In the genomic region with DNA sequence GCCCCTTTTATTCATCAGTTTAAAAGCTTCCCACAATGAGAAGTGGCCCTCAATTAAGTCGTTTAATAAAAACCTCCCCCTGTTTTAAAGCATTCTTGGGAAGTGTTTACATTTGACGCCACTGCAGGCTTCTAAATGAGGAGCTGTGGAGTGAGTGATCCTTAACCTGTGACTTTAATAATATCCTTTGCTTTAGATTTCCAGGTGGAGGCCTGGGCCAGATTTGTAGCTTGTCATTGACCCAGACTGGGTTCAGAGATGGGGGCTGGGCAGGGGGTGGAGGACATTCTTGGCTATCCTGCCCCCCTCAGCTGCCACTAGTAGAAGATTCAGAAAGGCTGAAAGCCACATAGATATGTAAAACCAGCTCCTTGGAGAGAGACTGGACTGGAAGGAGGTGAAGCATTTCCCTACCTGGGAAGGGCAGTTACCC, we compare ENCODE assay signal across 11 cellular contexts. TPM values are rescaled to one million over a fixed set of nuclear protein-coding genes. Genes with fewer than 3 reads are reported as not detected.
A peak's percentile ranks its signal among the peaks of the same experiment; 100 is the strongest.
DNase-seq lines count a peak whose midpoint lies in the region; ATAC-seq, FAIRE-seq and TF ChIP-seq lines count a peak whose summit lies in the region.
"Had no signal": no experiment of that assay in that cellular context is flagged by ENCODE, and none has a peak within 500 bp of the region (broad histone marks: within the 10 kb centered on the region; RNA-seq: fewer than 3 reads in every experiment).

No MANE protein-coding gene starts in this region.

- DNase-seq in NCI-H748 treated with DMSO at 0.1 percent for 48 hours (lab: John Stamatoyannopoulos, UW) = peak; percentile 82
- peak; percentile 46 for DNase-seq in retinal pigment epithelial cell (ENCODE audit: low read depth)
- no peak for DNase-seq in activated T-helper 2 cell treated with anti-CD3 and anti-CD28 coated beads, Interferon-gamma antibody, Interleukin-2, Interleukin-4, amounts not matched to agents 10 μg/mL and 5 μg/mL and 100 μg/mL, durations not matched to agents 14 hours and 24 hours and 36 hours (ENCODE audit: low spot score)
- no peak for DNase-seq in inferior parietal cortex (ENCODE audit: extremely low spot score)
- no peak for DNase-seq in H54 (ENCODE audit: insufficient read length, low spot score)
- DNase-seq: CD4-positive, alpha-beta T cell; glutamatergic neuron; naive B cell had no signal

- intact Hi-C loops in activated T-helper 2 cell treated with anti-CD3 and anti-CD28 coated beads, Interferon-gamma antibody, Interleukin-2, Interleukin-4, amounts not matched to agents 10 μg/mL and 5 μg/mL and 100 μg/mL, durations not matched to agents 14 hours and 24 hours and 36 hours (cut with micrococcal nuclease) = no loop called here

- H3K4me3 ChIP-seq in HUES6 (ENCODE audit: low read depth, low read length) (peak overlapping the region; percentile 50), iPS-20b (ENCODE audit: low read length) (peak overlapping the region; percentile 73), retinal pigment epithelial cell (ENCODE audit: low read length) (no peak overlapping the region)

- H3K27ac Mint-ChIP-seq in activated T-helper 2 cell treated with anti-CD3 and anti-CD28 coated beads, Interferon-gamma antibody, Interleukin-2, Interleukin-4, amounts not matched to agents 10 μg/mL and 5 μg/mL and 100 μg/mL, durations not matched to agents 14 hours and 24 hours and 36 hours = no peak overlapping the region
- H3K27ac Mint-ChIP-seq: CD4-positive, alpha-beta T cell; naive B cell had no signal

- H3K9ac ChIP-seq in HUES6 (ENCODE audit: low read length) (peak overlapping the region; percentile 65), iPS-20b (ENCODE audit: low read depth, low read length) (peak overlapping the region; percentile 85)

- H3K27me3 ChIP-seq in HUES6 (ENCODE audit: control insufficient read depth, insufficient read depth, low read length) (no peaks in the 10 kb centered on the region), iPS-20b (ENCODE audit: insufficient read depth, low read length) (no peaks in the 10 kb centered on the region)

- H3K27ac ChIP-seq in HUES6 (ENCODE audit: low read depth, low read length) (peak overlapping the region; percentile 92), iPS-20b (ENCODE audit: low read length) (peak overlapping the region; percentile 81)

- no peak overlapping the region for H3K4me3 Mint-ChIP-seq in activated T-helper 2 cell treated with anti-CD3 and anti-CD28 coated beads, Interferon-gamma antibody, Interleukin-2, Interleukin-4, amounts not matched to agents 10 μg/mL and 5 μg/mL and 100 μg/mL, durations not matched to agents 14 hours and 24 hours and 36 hours (ENCODE audit: low read depth)
- H3K4me3 Mint-ChIP-seq: CD4-positive, alpha-beta T cell; naive B cell had no signal

- H3K36me3 ChIP-seq in HUES6 (ENCODE audit: control insufficient read depth, insufficient read depth, low read length) (no peaks in the 10 kb centered on the region), iPS-20b (ENCODE audit: insufficient read depth, low read depth, low read length) (no peaks in the 10 kb centered on the region)

- no peaks in the 10 kb centered on the region for H3K9me3 ChIP-seq in HUES6 (ENCODE audit: control insufficient read depth, insufficient read depth, low read depth, low read length)
- no peaks in the 10 kb centered on the region for H3K9me3 ChIP-seq in iPS-20b (ENCODE audit: insufficient read depth, low read depth, low read length)

- ATAC-seq in HG03469 (IDR thresholded peaks at IDR 0.05; ENCODE audit: unreplicated experiment) = no peak

- TF ChIP-seq POLR2A in H54 (IDR thresholded peaks at IDR 0.05; ENCODE audit: low read depth, low read length) = no peak

- no peaks in the 10 kb centered on the region for H3K4me1 Mint-ChIP-seq in activated T-helper 2 cell treated with anti-CD3 and anti-CD28 coated beads, Interferon-gamma antibody, Interleukin-2, Interleukin-4, amounts not matched to agents 10 μg/mL and 5 μg/mL and 100 μg/mL, durations not matched to agents 14 hours and 24 hours and 36 hours (ENCODE audit: low read depth)
- H3K4me1 Mint-ChIP-seq: naive B cell had no signal

- peaks cover 8% of the 10 kb centered on the region for H3K27me3 Mint-ChIP-seq in activated T-helper 2 cell treated with anti-CD3 and anti-CD28 coated beads, Interferon-gamma antibody, Interleukin-2, Interleukin-4, amounts not matched to agents 10 μg/mL and 5 μg/mL and 100 μg/mL, durations not matched to agents 14 hours and 24 hours and 36 hours (ENCODE audit: low read depth)

- FAIRE-seq in H54 (lab: Jason Lieb, UNC) = no peak

- TF ChIP-seq CTCF in retinal pigment epithelial cell (conservative IDR thresholded peaks at IDR 0.05; ENCODE audit: low read depth, low read length) = no peak

- H3K4me1 ChIP-seq in HUES6 (ENCODE audit: control insufficient read depth, insufficient read depth, low read length) (peaks cover 69% of the 10 kb centered on the region), iPS-20b (ENCODE audit: insufficient read depth, low read length) (peaks cover 54% of the 10 kb centered on the region)

- H3K9me3 Mint-ChIP-seq in activated T-helper 2 cell treated with anti-CD3 and anti-CD28 coated beads, Interferon-gamma antibody, Interleukin-2, Interleukin-4, amounts not matched to agents 10 μg/mL and 5 μg/mL and 100 μg/mL, durations not matched to agents 14 hours and 24 hours and 36 hours = no peaks in the 10 kb centered on the region

- no peaks in the 10 kb centered on the region for H3K36me3 Mint-ChIP-seq in activated T-helper 2 cell treated with anti-CD3 and anti-CD28 coated beads, Interferon-gamma antibody, Interleukin-2, Interleukin-4, amounts not matched to agents 10 μg/mL and 5 μg/mL and 100 μg/mL, durations not matched to agents 14 hours and 24 hours and 36 hours (ENCODE audit: low read depth)
- H3K36me3 Mint-ChIP-seq: naive B cell had no signal

RNA-seq across cellular contexts. Expression of a gene that starts 11.4 kb away (rescaled TPM):
- total RNA-seq in activated T-helper 2 cell treated with anti-CD3 and anti-CD28 coated beads, Interferon-gamma antibody, Interleukin-2, Interleukin-4, amounts not matched to agents 10 μg/mL and 5 μg/mL and 100 μg/mL, durations not matched to agents 14 hours and 24 hours and 36 hours = not detected in 2 replicates
- total RNA-seq: CD4-positive, alpha-beta T cell had no signal

Comparison
In these comparisons a context has a peak if more than half of its experiments do, and no peak if none do; other contexts are left out.
1. DNase-seq: peak in NCI-H748 treated with DMSO at 0.1 percent for 48 hours (single experiment) and retinal pigment epithelial cell (single experiment); none in activated T-helper 2 cell treated with anti-CD3 and anti-CD28 coated beads, Interferon-gamma antibody, Interleukin-2, Interleukin-4, amounts not matched to agents 10 μg/mL and 5 μg/mL and 100 μg/mL, durations not matched to agents 14 hours and 24 hours and 36 hours (single experiment), inferior parietal cortex (single experiment) and H54 (single experiment).